9 cellular contexts compared by ENCODE assay signal in genomic region chr10:95755511-95756004, GRCh38. TPM values are rescaled to one million over a fixed set of nuclear protein-coding genes. Genes with fewer than 3 reads are reported as not detected.
DNase-seq lines count a peak whose midpoint lies in the region; TF ChIP-seq lines count a peak whose summit lies in the region.
"Had no signal": no experiment of that assay in that cellular context is flagged by ENCODE, and none has a peak within 500 bp of the region (broad histone marks: within the 10 kb centered on the region; RNA-seq: fewer than 3 reads in every experiment).

No MANE protein-coding gene starts in this region.

- no peak for TF ChIP-seq POLR2A in breast epithelium (IDR thresholded peaks at IDR 0.05)

- H3K4me3 ChIP-seq in breast epithelium (peak overlapping the region; percentile 37 to 46 (median 44)), mammary epithelial cell (replicated peaks in 1 of 3; ENCODE audit: insufficient read depth in 1 of 3, low read depth in 2 of 3, low read length in 3 of 3) (no peak overlapping the region), OCI-LY7 (ENCODE audit: low read depth, low read length, poor library complexity, severe bottlenecking) (peak overlapping the region; percentile 62), fibroblast of pulmonary artery (replicated peaks; ENCODE audit: low read depth, low read length) (peak overlapping the region; percentile 33), neutrophil (ENCODE audit: low read depth in 1 of 2, low read length in 1 of 2) (peak overlapping the region; percentile 69 to 92), MM.1S (ENCODE audit: low read length) (no peak overlapping the region)

- H3K36me3 ChIP-seq in breast epithelium (no peaks in the 10 kb centered on the region), mammary epithelial cell (ENCODE audit: insufficient read depth, low read length) (no peaks in the 10 kb centered on the region), OCI-LY7 (ENCODE audit: insufficient read depth, low read length) (no peaks in the 10 kb centered on the region), neutrophil (no peaks in the 10 kb centered on the region), MM.1S (replicated peaks; ENCODE audit: insufficient read depth, low read length) (no peaks in the 10 kb centered on the region)

- dilution Hi-C loops in mammary epithelial cell (cut with HindIII; ENCODE audit: low sequenced_read_pairs): no loop called here

- POLR2A ChIA-PET in OCI-LY7 (lab: Charles Lee): interaction anchor here (0.5 to 4.4 kb wide), 9 partner anchors 10 to 535 kb away, joined by 3 to 26 read pairs (median 7); partner anchors contain the start of gene TCTN3

- no peaks in the 10 kb centered on the region for H3K4me1 ChIP-seq in breast epithelium
- no peaks in the 10 kb centered on the region for H3K4me1 ChIP-seq in mammary epithelial cell (ENCODE audit: insufficient read depth, low read length)
- H3K4me1 ChIP-seq in OCI-LY7 (ENCODE audit: insufficient read depth, low read length, poor library complexity, severe bottlenecking): peaks cover 48% of the 10 kb centered on the region
- H3K4me1 ChIP-seq in neutrophil (ENCODE audit: control insufficient read depth in 1 of 2, insufficient read depth in 1 of 2, low read depth in 1 of 2, low read length in 1 of 2): peaks cover 60 to 62% of the 10 kb centered on the region in 2 experiments
- H3K4me1 ChIP-seq in MM.1S (ENCODE audit: low read length): peaks cover 12% of the 10 kb centered on the region

- DNase-seq in breast epithelium (ENCODE audit: low spot score in 2 of 2) (no peak), mammary epithelial cell (no peak), OCI-LY7 (ENCODE audit: low spot score) (no peak), fibroblast of pulmonary artery (ENCODE audit: low read depth) (peak; percentile 26), GM19238 (ENCODE audit: insufficient read length, low spot score) (no peak), NCI-H1105 treated with DMSO at 0.1 percent for 48 hours (lab: John Stamatoyannopoulos, UW) (no peak), MM.1S (no peak)
- DNase-seq: DND-41 had no signal

- no peak overlapping the region for H2AFZ ChIP-seq in mammary epithelial cell (ENCODE audit: low read depth, low read length)
- peak overlapping the region; percentile 83; the same call in 1 of the 2 replicates for H2AFZ ChIP-seq in OCI-LY7 (ENCODE audit: low read length)
- no peak overlapping the region; the same call in 1 of the 2 replicates for H2AFZ ChIP-seq in MM.1S (ENCODE audit: low read length)

- no peaks in the 10 kb centered on the region for H3K27me3 ChIP-seq in breast epithelium
- no peaks in the 10 kb centered on the region for H3K27me3 ChIP-seq in mammary epithelial cell (ENCODE audit: insufficient read depth, low read length)
- H3K27me3 ChIP-seq in neutrophil: no peaks in the 10 kb centered on the region
- no peaks in the 10 kb centered on the region for H3K27me3 ChIP-seq in MM.1S (replicated peaks; ENCODE audit: insufficient read depth, low read length)

- peaks cover 6% of the 10 kb centered on the region; the same call in 1 of the 2 replicates for H3F3A ChIP-seq in MM.1S (ENCODE audit: insufficient read depth, low read length)

- H3K79me2 ChIP-seq in mammary epithelial cell (ENCODE audit: insufficient read depth, low read length): no peaks in the 10 kb centered on the region
- H3K79me2 ChIP-seq in OCI-LY7 (ENCODE audit: insufficient read depth, low read depth, low read length): no peaks in the 10 kb centered on the region
- H3K79me2 ChIP-seq in MM.1S (ENCODE audit: low read length): no peaks in the 10 kb centered on the region

- in situ Hi-C loops in mammary epithelial cell (cut with MboI; ENCODE audit: low sequenced_read_pairs in 2 of 2): no loop called here

- H4K20me1 ChIP-seq in mammary epithelial cell (ENCODE audit: insufficient read depth, low read length) (no peaks in the 10 kb centered on the region), OCI-LY7 (ENCODE audit: insufficient read depth, low read length) (no peaks in the 10 kb centered on the region), MM.1S (ENCODE audit: insufficient read depth, low read length) (no peaks in the 10 kb centered on the region)

- no TSS peak for BruUV-seq in mammary epithelial cell (replicated peaks; lab: Mats Ljungman, UMichigan)
- BruUV-seq in OCI-LY7 (replicated peaks; lab: Mats Ljungman, UMichigan): no TSS peak

- H3K9me2 ChIP-seq in OCI-LY7 (ENCODE audit: insufficient read depth, low read length): no peaks in the 10 kb centered on the region
- no peaks in the 10 kb centered on the region for H3K9me2 ChIP-seq in MM.1S (replicated peaks; ENCODE audit: insufficient read depth, low read length)

- H3K4me2 ChIP-seq in mammary epithelial cell (ENCODE audit: insufficient read depth, low read depth, low read length) (no peak overlapping the region), OCI-LY7 (ENCODE audit: low read length) (peak overlapping the region; percentile 75), MM.1S (ENCODE audit: low read depth, low read length) (no peak overlapping the region)

- WGBS in mammary epithelial cell (ENCODE audit: low coverage, missing lambda C conversion rate): 73% methylated on average over 7 of the region's 8 CpGs

- H3K9ac ChIP-seq in mammary epithelial cell (ENCODE audit: insufficient read depth, low read length): no peak overlapping the region
- H3K9ac ChIP-seq in MM.1S (ENCODE audit: low read length): no peak overlapping the region

- intact Hi-C loops in breast epithelium (cut with DNase I; ENCODE audit: low total_unique reads): no loop called here
- intact Hi-C loops in mammary epithelial cell (cut with micrococcal nuclease): no loop called here
- intact Hi-C loops in OCI-LY7 (cut with micrococcal nuclease; ENCODE audit: unreplicated experiment): loop anchor here (1.0 to 5.0 kb wide), 4 partner anchors 13 to 532 kb away; partner anchors contain the start of gene BLNK

- H3K27ac ChIP-seq in breast epithelium: peak overlapping the region; percentile 66 to 76
- H3K27ac ChIP-seq in mammary epithelial cell (ENCODE audit: insufficient read depth, low read depth, low read length): no peak overlapping the region
- H3K27ac ChIP-seq in OCI-LY7 (ENCODE audit: low read depth, low read length, poor library complexity, severe bottlenecking): peak overlapping the region; percentile 94
- peak overlapping the region; percentile 94 for H3K27ac ChIP-seq in neutrophil
- no peak overlapping the region for H3K27ac ChIP-seq in MM.1S (ENCODE audit: low read length)

- TF ChIP-seq CTCF in breast epithelium (IDR thresholded peaks at IDR 0.05) (no peak), mammary epithelial cell (conservative IDR thresholded peaks at IDR 0.05 in 1 of 2, IDR thresholded peaks at IDR 0.05 in 1 of 2; ENCODE audit: extremely low read depth in 1 of 2, insufficient read depth in 1 of 2, low read depth in 1 of 2, low read length in 2 of 2) (no peak), OCI-LY7 (conservative IDR thresholded peaks at IDR 0.05; ENCODE audit: low read length) (no peak), fibroblast of pulmonary artery (IDR thresholded peaks at IDR 0.05; ENCODE audit: low read length, missing control alignments) (no peak), neutrophil (IDR thresholded peaks at IDR 0.05) (no peak), MM.1S (IDR thresholded peaks at IDR 0.05; ENCODE audit: low read length) (no peak)

- H3K9me3 ChIP-seq in breast epithelium (no peaks in the 10 kb centered on the region), mammary epithelial cell (replicated peaks; ENCODE audit: insufficient read depth, low read length) (no peaks in the 10 kb centered on the region), OCI-LY7 (ENCODE audit: low read length) (no peaks in the 10 kb centered on the region), neutrophil (no peaks in the 10 kb centered on the region), MM.1S (replicated peaks; ENCODE audit: insufficient read depth, low read length) (no peaks in the 10 kb centered on the region)

- CTCF ChIA-PET in mammary epithelial cell (lab: Charles Lee; ENCODE audit: low non-redundant PET): interaction anchor here (0.7 kb wide), 1 partner anchor 62 kb away, joined by 3 read pairs; the partner anchor contains the start of gene TCTN3
- CTCF ChIA-PET in OCI-LY7 (lab: Charles Lee; ENCODE audit: unreplicated experiment): interaction anchor here (1.3 to 2.8 kb wide), 2 partner anchors 62 to 86 kb away, joined by 3 to 15 read pairs; partner anchors contain the start of gene TCTN3

RNA-seq across cellular contexts. Expression of gene ENTPD1, which starts 0.4 kb away (rescaled TPM):
- 10 to 100 TPM; 17.4 to 26.9 (median 18.4) TPM for total RNA-seq in breast epithelium
- under 1 TPM in 1 of 2 donors, not detected in 1; 0.17 TPM for total RNA-seq in mammary epithelial cell
- polyA plus RNA-seq in mammary epithelial cell: not detected
- polyA minus RNA-seq in mammary epithelial cell: not detected
- 1.7 and 5.1 TPM in 2 replicates for total RNA-seq in OCI-LY7 (2014; rRNA removed; shearing (Covaris generic))
- total RNA-seq in OCI-LY7 (2022): 3.7 and 6.7 TPM in 2 replicates

Comparison
In these comparisons a context has a peak if more than half of its experiments do, and no peak if none do; other contexts are left out.
1. H3K27ac ChIP-seq: peak in breast epithelium (2 of 2), OCI-LY7 (single experiment) and neutrophil (single experiment); none in mammary epithelial cell (single experiment) and MM.1S (single experiment).
2. H3K4me3 ChIP-seq: peak in breast epithelium (3 of 3), OCI-LY7 (single experiment), fibroblast of pulmonary artery (single experiment) and neutrophil (2 of 2); none in mammary epithelial cell (0 of 3) and MM.1S (single experiment).